Comparison of ENCODE assay signal across 8 cellular contexts in the genomic region with DNA sequence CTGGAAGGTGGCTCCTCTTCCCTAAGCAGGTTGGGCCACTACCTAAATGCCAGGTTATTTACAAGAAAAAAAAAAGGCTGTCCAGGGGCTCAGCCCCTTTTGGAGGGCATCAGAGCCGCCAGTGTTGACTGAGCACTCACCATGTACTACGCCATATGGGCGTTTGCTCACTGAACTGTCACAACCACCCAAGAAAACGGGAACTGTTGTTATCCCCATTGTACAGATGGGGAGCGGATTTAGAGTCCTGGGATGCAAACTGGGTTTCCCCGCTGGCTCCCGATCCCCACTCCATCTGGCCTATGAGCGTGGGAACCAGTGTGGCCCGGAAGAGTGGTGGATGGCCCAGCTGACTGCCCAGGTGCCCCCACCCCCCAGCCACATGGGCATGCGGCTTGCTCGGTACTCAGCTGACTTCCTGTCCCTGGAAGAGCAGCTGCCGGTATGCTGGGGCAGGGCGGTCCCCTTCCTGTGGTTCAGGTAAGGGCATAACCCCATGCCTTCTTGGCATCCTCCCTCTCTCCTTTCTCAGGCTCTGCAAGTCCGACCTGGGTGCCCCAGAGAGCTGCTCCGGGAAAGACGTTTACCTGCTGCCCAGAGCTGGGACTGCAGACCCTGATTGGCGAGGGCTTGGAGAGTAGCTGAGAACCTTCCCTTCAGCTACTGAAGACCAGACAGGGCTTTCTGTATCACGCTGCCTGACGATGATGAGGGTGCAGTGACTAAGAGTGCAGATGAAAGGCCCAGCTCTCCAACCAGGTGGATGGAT. TPM values are rescaled to one million over a fixed set of nuclear protein-coding genes. Genes with fewer than 3 reads are reported as not detected.
DNase-seq lines count a peak whose midpoint lies in the region; ATAC-seq and TF ChIP-seq lines count a peak whose summit lies in the region.

No MANE protein-coding gene starts in this region.

- ATAC-seq in activated T-cell treated with anti-CD3 and anti-CD28 coated beads, Interleukin-2, amount 50 U/mL, for 72 hours (replicated peaks in 1 of 2) = peak; percentile 74 to 79
- ATAC-seq in right cardiac atrium (no peak), GM19452 (IDR thresholded peaks at IDR 0.05; ENCODE audit: unreplicated experiment) (no peak)

- H3K9me3 Mint-ChIP-seq in Calu3 (ENCODE audit: low read depth, unreplicated experiment) = no peaks in the 10 kb centered on the region
- H3K9me3 Mint-ChIP-seq in activated T-cell treated with anti-CD3 and anti-CD28 coated beads, Interleukin-2, amount 50 U/mL, for 72 hours = no peaks in the 10 kb centered on the region

- WGBS in right cardiac atrium = 79% methylated on average over 19 of the region's 19 CpGs

- H3K27ac Mint-ChIP-seq in Calu3 (ENCODE audit: unreplicated experiment) = peak overlapping the region; percentile 85
- peak overlapping the region; percentile 79 for H3K27ac Mint-ChIP-seq in activated T-cell treated with anti-CD3 and anti-CD28 coated beads, Interleukin-2, amount 50 U/mL, for 72 hours

- no peak for TF ChIP-seq CTCF in Calu3 (IDR thresholded peaks at IDR 0.05; ENCODE audit: unreplicated experiment)

- H3K27me3 Mint-ChIP-seq in Calu3 (ENCODE audit: unreplicated experiment) = no peaks in the 10 kb centered on the region
- H3K27me3 Mint-ChIP-seq in activated T-cell treated with anti-CD3 and anti-CD28 coated beads, Interleukin-2, amount 50 U/mL, for 72 hours (ENCODE audit: low read depth) = no peaks in the 10 kb centered on the region

- H3K27me3 ChIP-seq in right cardiac atrium (ENCODE audit: control insufficient read depth, insufficient read depth) = no peaks in the 10 kb centered on the region

- H3K9me3 ChIP-seq in right cardiac atrium (ENCODE audit: control insufficient read depth, low read length) = no peaks in the 10 kb centered on the region

- peak overlapping the region; percentile 84 for H3K27ac ChIP-seq in right cardiac atrium (ENCODE audit: low read length)

- H3K36me3 Mint-ChIP-seq in Calu3 (ENCODE audit: insufficient read depth, unreplicated experiment) = peaks cover 34% of the 10 kb centered on the region
- no peaks in the 10 kb centered on the region for H3K36me3 Mint-ChIP-seq in activated T-cell treated with anti-CD3 and anti-CD28 coated beads, Interleukin-2, amount 50 U/mL, for 72 hours (ENCODE audit: insufficient read depth in 2 of 2)

- peaks cover 21% of the 10 kb centered on the region for H3K4me1 ChIP-seq in right cardiac atrium (ENCODE audit: control insufficient read depth, insufficient read depth, low read length)

- no peak overlapping the region for H3K4me3 ChIP-seq in right cardiac atrium (ENCODE audit: low read length)

- CTCF ChIA-PET in Calu3 (lab: Charles Lee) = interaction anchor here (1.0 to 2.4 kb wide), 5 partner anchors 13 to 169 kb away, joined by 3 to 10 read pairs (median 4); no protein-coding TSS in a partner anchor

- DNase-seq in Calu3 (peak; percentile 61), NCI-H524 (lab: John Stamatoyannopoulos, UW) (peak; percentile 66 to 83), right cardiac atrium (peak in 2 of 3 donors; percentile 64 to 76), NCI-H82 (lab: John Stamatoyannopoulos, UW) (no peak), occipital lobe (lab: John Stamatoyannopoulos, UW) (no peak)
- peak; percentile 79 to 81 for DNase-seq in activated T-cell treated with anti-CD3 and anti-CD28 coated beads, Interleukin-2, amount 50 U/mL, for 72 hours
- peak; percentile 44 to 53 for DNase-seq in stimulated activated CD8-positive, alpha-beta memory T cell treated with anti-CD3 and anti-CD28 coated beads, Interleukin-4, amount 100 ng/mL, for 4 hours (ENCODE audit: low read depth in 2 of 2, low spot score in 1 of 2)

- H3K4me1 Mint-ChIP-seq in Calu3 (ENCODE audit: low read depth, unreplicated experiment) = peaks cover 71% of the 10 kb centered on the region
- peaks cover 79% of the 10 kb centered on the region for H3K4me1 Mint-ChIP-seq in activated T-cell treated with anti-CD3 and anti-CD28 coated beads, Interleukin-2, amount 50 U/mL, for 72 hours (ENCODE audit: low read depth)

- intact Hi-C loops in Calu3 (cut with micrococcal nuclease; ENCODE audit: unreplicated experiment) (no loop called here), right cardiac atrium (cut with DNase I) (no loop called here)

- peak overlapping the region; percentile 62 for H3K4me3 Mint-ChIP-seq in Calu3 (ENCODE audit: low read depth, unreplicated experiment)
- peak overlapping the region; percentile 82 to 89 for H3K4me3 Mint-ChIP-seq in activated T-cell treated with anti-CD3 and anti-CD28 coated beads, Interleukin-2, amount 50 U/mL, for 72 hours

- BruUV-seq in Calu3 (replicated peaks; lab: Mats Ljungman, UMichigan) = no TSS peak

RNA-seq across cellular contexts. Expression of a gene that starts 16.3 kb away (rescaled TPM):
- total RNA-seq in Calu3 (2022) = 39.5 and 51.6 TPM in 2 replicates
- 100 to 1,000 TPM; 164 to 212 TPM for total RNA-seq in activated T-cell treated with anti-CD3 and anti-CD28 coated beads, Interleukin-2, amount 50 U/mL, for 72 hours
- 10 to 100 TPM in 3 of 4 donors, 1 to 10 TPM in 1; 6.6 to 51.2 (median 11.6) TPM for total RNA-seq in right cardiac atrium
- 52.6 TPM for polyA plus RNA-seq in right cardiac atrium
- 8.3 TPM for total RNA-seq in occipital lobe

RNA-seq across cellular contexts. Expression of a gene that starts 34.8 kb away (rescaled TPM):
- total RNA-seq in Calu3 (2022) (39.5 and 42.6 TPM in 2 replicates), right cardiac atrium (10 to 100 TPM; 20.2 to 22.2 (median 20.8) TPM), occipital lobe (39.0 TPM)
- total RNA-seq in activated T-cell treated with anti-CD3 and anti-CD28 coated beads, Interleukin-2, amount 50 U/mL, for 72 hours = 100 to 1,000 TPM in 1 of 2 donors, 10 to 100 TPM in 1; 81.6 to 101 TPM
- 13.9 TPM for polyA plus RNA-seq in right cardiac atrium

Comparison
In these comparisons a context has a peak if more than half of its experiments do, and no peak if none do; other contexts are left out.
1. DNase-seq: peak in Calu3 (single experiment), NCI-H524 (2 of 2), activated T-cell treated with anti-CD3 and anti-CD28 coated beads, Interleukin-2, amount 50 U/mL, for 72 hours (2 of 2), right cardiac atrium (2 of 3) and stimulated activated CD8-positive, alpha-beta memory T cell treated with anti-CD3 and anti-CD28 coated beads, Interleukin-4, amount 100 ng/mL, for 4 hours (2 of 2); none in NCI-H82 (single experiment) and occipital lobe (single experiment).
2. ATAC-seq: peak in activated T-cell treated with anti-CD3 and anti-CD28 coated beads, Interleukin-2, amount 50 U/mL, for 72 hours (2 of 2); none in right cardiac atrium (0 of 2) and GM19452 (single experiment).